In the genomic region with DNA sequence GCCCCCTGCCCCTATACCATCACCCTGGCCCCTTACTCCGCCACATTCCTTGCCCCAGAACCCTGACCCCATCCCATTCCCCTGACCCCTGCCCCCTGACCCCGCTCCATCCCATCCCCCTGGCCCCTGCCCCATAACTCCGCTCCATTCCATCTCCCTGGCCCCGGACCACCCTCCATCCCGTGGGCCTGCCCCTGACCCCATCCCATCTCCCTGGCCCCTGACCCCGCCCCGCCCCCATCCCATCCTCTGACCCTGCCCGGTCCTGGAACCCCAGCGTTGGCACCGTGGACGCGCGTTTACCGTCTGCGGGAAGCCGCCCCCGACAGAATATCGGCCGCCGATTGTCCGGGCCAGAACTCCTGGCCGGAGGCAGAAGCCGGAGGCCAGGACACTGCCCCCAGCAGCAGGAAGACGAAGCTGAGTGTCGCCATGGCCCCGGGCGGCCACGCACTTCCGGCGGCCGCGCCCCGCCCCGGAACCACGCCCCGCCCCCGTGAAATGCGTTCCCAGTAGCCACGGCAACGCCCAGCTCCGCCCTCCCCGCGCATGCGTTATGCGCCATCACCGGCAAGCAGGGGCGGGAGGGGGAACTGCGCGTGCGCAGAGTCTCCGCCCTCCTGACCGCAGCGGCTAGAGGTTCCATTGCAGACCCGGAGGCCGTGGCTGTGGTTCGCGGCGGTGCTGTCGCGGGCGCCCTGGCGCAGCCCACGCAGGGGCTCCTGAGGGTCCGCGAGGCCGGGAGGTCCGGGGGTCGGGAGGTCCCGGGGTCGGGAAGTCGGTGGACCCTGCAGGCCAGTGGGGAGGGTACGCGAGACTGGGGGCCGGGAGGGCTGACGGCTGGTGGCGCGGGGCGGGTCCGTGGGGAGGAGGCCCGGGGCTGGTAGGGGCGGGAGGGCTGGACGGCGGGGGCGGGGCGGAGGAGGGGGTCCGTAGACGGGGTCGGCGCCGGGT, we compare ENCODE assay signal across 8 cellular contexts. TPM values are rescaled to one million over a fixed set of nuclear protein-coding genes. Genes with fewer than 3 reads are reported as not detected.
A peak's percentile ranks its signal among the peaks of the same experiment; 100 is the strongest.
DNase-seq lines count a peak whose midpoint lies in the region; ATAC-seq and TF ChIP-seq lines count a peak whose summit lies in the region.

Gene POFUT2 (minus strand): TSS at position 458 of the 954 bp plus-strand sequence. CDS start 24 bp downstream, at position 434.

- H3K27ac ChIP-seq in KMS-11 = no peak within 1 kb of the TSS
- H3K27ac ChIP-seq in epithelial cell of prostate = no peak within 1 kb of the TSS

- H4K20me1 ChIP-seq in KMS-11 (ENCODE audit: insufficient read depth) = no peaks in the 10 kb centered on the region

- H3K4me1 ChIP-seq in KMS-11 (ENCODE audit: low read depth, poor library complexity, severe bottlenecking) = peaks cover 9% of the 10 kb centered on the region

- TF ChIP-seq CTCF in KMS-11 (conservative IDR thresholded peaks at IDR 0.05; ENCODE audit: low read depth, low read length) = no peak

- no peaks in the 10 kb centered on the region for H3K27me3 ChIP-seq in KMS-11 (ENCODE audit: insufficient read depth, low read depth)

- H3K4me3 ChIP-seq in KMS-11 (IDR thresholded peaks at IDR 0.05; ENCODE audit: insufficient read depth, low read depth, low read length) = no peak within 1 kb of the TSS

- peak; percentile 73 for ATAC-seq in GM21737 (IDR thresholded peaks at IDR 0.05; ENCODE audit: unreplicated experiment)

- H3K79me2 ChIP-seq in KMS-11 (ENCODE audit: insufficient read depth, low read depth) = no peaks in the 10 kb centered on the region

- H2AFZ ChIP-seq in KMS-11 (ENCODE audit: low read depth) = peak within 1 kb of the TSS; percentile 86

- DNase-seq in DMS53 (lab: John Stamatoyannopoulos, UW) = peak; percentile 94
- DNase-seq in activated T-cell treated with anti-CD3 and anti-CD28 coated beads, Interleukin-2, amount 50 U/mL, for 1 hour = peak; percentile 100
- peak; percentile 45 for DNase-seq in epithelial cell of prostate (ENCODE audit: low read depth, low spot score)
- peak; percentile 98 for DNase-seq in mucosa of gallbladder (ENCODE audit: low spot score)
- peak; percentile 99 for DNase-seq in stimulated activated CD8-positive, alpha-beta memory T cell treated with anti-CD3 and anti-CD28 coated beads, Interleukin-4, amount 100 ng/mL, for 24 hours (ENCODE audit: low read depth)

- 0 out of 2 replicates have a peak, but pooled peaks cover 8% of the 10 kb centered on the region for H3K36me3 ChIP-seq in KMS-11 (ENCODE audit: insufficient read depth)

- H3K4me2 ChIP-seq in KMS-11 = 0 out of 2 replicates have a peak within 1 kb of the TSS, but pooled peaks have one; percentile 36

- H3K9ac ChIP-seq in KMS-11 = peak within 1 kb of the TSS; percentile 47; the same call in 1 of the 2 replicates

TF ChIP-seq in PFSK-1, 5 proteins besides CTCF, POLR2A, EP300 and RAD21:
- TF ChIP-seq SIN3A (IDR thresholded peaks at IDR 0.05; ENCODE audit: borderline replicate concordance, insufficient read depth, low read length) (peak; percentile 79; the same call in 1 of the 2 replicates), TAF1 (IDR thresholded peaks at IDR 0.05; ENCODE audit: borderline replicate concordance, insufficient read depth, low read length) (peak; percentile 75; the same call in 1 of the 2 replicates), POLR2AphosphoS5 (IDR thresholded peaks at IDR 0.05; ENCODE audit: low read depth, low read length) (peak; percentile 91; the same call in 1 of the 2 replicates), FOXP2 (optimal IDR thresholded peaks at IDR 0.05; ENCODE audit: borderline replicate concordance, extremely low read depth, extremely low read length, insufficient read depth) (no peak), REST (IDR thresholded peaks at IDR 0.05; ENCODE audit: insufficient read depth in 1 of 2, low read depth in 2 of 2, low read length in 2 of 2) (no peak; a peak in 1 of 4 replicates)

RNA-seq across cellular contexts. Expression of gene POFUT2, which starts in this region (rescaled TPM):
- polyA plus RNA-seq in PFSK-1 (2012; ENCODE audit: insufficient read length, low read depth) = 41.1 TPM
- 42.7 TPM for total RNA-seq in mucosa of gallbladder

Comparison
In these comparisons a context has a peak if more than half of its experiments do, and no peak if none do; other contexts are left out.
1. DNase-seq: peak in every context shown above with its lines; median percentile 100 in activated T-cell treated with anti-CD3 and anti-CD28 coated beads, Interleukin-2, amount 50 U/mL, for 1 hour; 99 in stimulated activated CD8-positive, alpha-beta memory T cell treated with anti-CD3 and anti-CD28 coated beads, Interleukin-4, amount 100 ng/mL, for 24 hours; 98 in mucosa of gallbladder; 94 in DMS53; 45 in epithelial cell of prostate.